In genomic region chr7:68733219-68734143, GRCh38 we compare ENCODE assay signal across 31 cellular contexts.
A peak's percentile ranks its signal among the peaks of the same experiment; 100 is the strongest.
DNase-seq lines count a peak whose midpoint lies in the region; ATAC-seq and TF ChIP-seq lines count a peak whose summit lies in the region.
"Had no signal": no experiment of that assay in that cellular context is flagged by ENCODE, and none has a peak within 500 bp of the region (broad histone marks: within the 10 kb centered on the region; RNA-seq: fewer than 3 reads in every experiment).

No MANE protein-coding gene starts in this region.

- H3K9me3 ChIP-seq in esophagus muscularis mucosa: no peaks in the 10 kb centered on the region
- H3K9me3 ChIP-seq: pancreas, Peyer's patch, thoracic aorta had no signal

- TF ChIP-seq EP300 in esophagus muscularis mucosa (IDR thresholded peaks at IDR 0.05): peak; percentile 13

- H3K4me3 ChIP-seq in esophagus muscularis mucosa: no peak overlapping the region
- H3K4me3 ChIP-seq: left lung, pancreas, Peyer's patch, thoracic aorta had no signal

- no peak for TF ChIP-seq POLR2A in esophagus muscularis mucosa (IDR thresholded peaks at IDR 0.05; ENCODE audit: low read depth)

- DNase-seq in NCI-H2029 (lab: John Stamatoyannopoulos, UW): peak; percentile 30
- DNase-seq in NCI-H2029 treated with DMSO at 0.1 percent for 48 hours (lab: John Stamatoyannopoulos, UW): no peak
- peak; percentile 83 for DNase-seq in NCI-H1105 treated with DMSO at 0.1 percent for 48 hours (lab: John Stamatoyannopoulos, UW)
- no peak for DNase-seq in esophagus muscularis mucosa (ENCODE audit: extremely low spot score)
- DNase-seq in pons (ENCODE audit: low spot score): peak; percentile 9
- DNase-seq in NCI-H2081 (lab: John Stamatoyannopoulos, UW): no peak
- DNase-seq: activated CD8-positive, alpha-beta T cell treated with anti-CD3 and anti-CD28 coated beads, Interleukin-2, amount 10 ng/mL, durations not matched to agents 7 days and 5 days; activated effector memory CD4-positive, alpha-beta T cell treated with anti-CD3 and anti-CD28 coated beads, Interleukin-2, amount 50 U/mL, for 16 hours; activated naive CD8-positive, alpha-beta T cell treated with anti-CD3 and anti-CD28 coated beads, Interleukin-2, amount 50 U/mL, for 24 hours; activated T-cell treated with anti-CD3 and anti-CD28 coated beads for 4 hours; AML-193; brain microvascular endothelial cell; CD8-positive, alpha-beta T cell; effector CD4-positive, alpha-beta T cell; foreskin fibroblast; GF-D8; Kasumi-1; left lung; natural killer cell; NCI-H187 treated with DMSO at 0.1 percent for 48 hours; NCI-H510A; pancreas; Peyer's patch; stimulated activated naive CD4-positive, alpha-beta T cell treated with Interleukin-2 at 50 U/mL for 16 hours; T-helper 17 cell had no signal

- WGBS in esophagus muscularis mucosa: 42% methylated on average over 7 of the region's 7 CpGs

- H3K27ac ChIP-seq in esophagus muscularis mucosa (replicated peaks in 1 of 4): peak overlapping the region; percentile 71 to 77 (median 73)
- H3K27ac ChIP-seq: 22Rv1, brain microvascular endothelial cell, epithelial cell of prostate, left lung, pancreas, Peyer's patch, thoracic aorta had no signal

- intact Hi-C loops in esophagus muscularis mucosa (cut with DNase I): no loop called here

- no peak for ATAC-seq in GM19023 (IDR thresholded peaks at IDR 0.05; ENCODE audit: unreplicated experiment)
- no peak for ATAC-seq in HG03175 (IDR thresholded peaks at IDR 0.05; ENCODE audit: unreplicated experiment)
- ATAC-seq: activated CD8-positive, alpha-beta T cell treated with anti-CD3 and anti-CD28 coated beads, Interleukin-2, amount 10 ng/mL, durations not matched to agents 7 days and 5 days; activated naive CD8-positive, alpha-beta T cell treated with anti-CD3 and anti-CD28 coated beads, Interleukin-2, amount 50 U/mL, for 24 hours; CD8-positive, alpha-beta T cell; left lung; natural killer cell; sciatic nerve; T-helper 17 cell had no signal

- no peaks in the 10 kb centered on the region for H3K27me3 ChIP-seq in esophagus muscularis mucosa
- H3K27me3 ChIP-seq: brain microvascular endothelial cell, left lung, pancreas, Peyer's patch had no signal

- H3K36me3 ChIP-seq in esophagus muscularis mucosa: no peaks in the 10 kb centered on the region
- H3K36me3 ChIP-seq: brain microvascular endothelial cell, left lung, pancreas, Peyer's patch, thoracic aorta had no signal

- TF ChIP-seq CTCF in esophagus muscularis mucosa (IDR thresholded peaks at IDR 0.05): no peak

- H3K4me1 ChIP-seq in esophagus muscularis mucosa: peaks cover 5 to 21% (median 12%) of the 10 kb centered on the region in 4 donors
- H3K4me1 ChIP-seq: left lung had no signal

Comparison
In these comparisons a context has a peak if more than half of its experiments do, and no peak if none do; other contexts are left out.
1. DNase-seq: peak in NCI-H2029 (single experiment), NCI-H1105 treated with DMSO at 0.1 percent for 48 hours (single experiment) and pons (single experiment); none in NCI-H2029 treated with DMSO at 0.1 percent for 48 hours (single experiment), esophagus muscularis mucosa (single experiment) and NCI-H2081 (0 of 2).